17 cellular contexts compared by ENCODE assay signal in genomic region chr18:8847900-8848299, GRCh38.
DNase-seq lines count a peak whose midpoint lies in the region; ATAC-seq and TF ChIP-seq lines count a peak whose summit lies in the region.
"Had no signal": no experiment of that assay in that cellular context is flagged by ENCODE, and none has a peak within 500 bp of the region (broad histone marks: within the 10 kb centered on the region; RNA-seq: fewer than 3 reads in every experiment).

No MANE protein-coding gene starts in this region.

- peaks cover 18% of the 10 kb centered on the region for H3K4me1 ChIP-seq in stomach smooth muscle (ENCODE audit: control insufficient read depth, insufficient read depth, low read length)
- peaks cover 8% of the 10 kb centered on the region for H3K4me1 ChIP-seq in osteoblast (ENCODE audit: insufficient read depth, low read length)

- H3K36me3 Mint-ChIP-seq in activated CD8-positive, alpha-beta T cell treated with anti-CD3 and anti-CD28 coated beads, Interleukin-2, amount 10 ng/mL, durations not matched to agents 7 days and 5 days (ENCODE audit: low read depth): no peaks in the 10 kb centered on the region

- H3K27me3 Mint-ChIP-seq in activated CD8-positive, alpha-beta T cell treated with anti-CD3 and anti-CD28 coated beads, Interleukin-2, amount 10 ng/mL, durations not matched to agents 7 days and 5 days (ENCODE audit: low read depth): peaks cover 6% of the 10 kb centered on the region

- no peak for DNase-seq in Right ventricle myocardium inferior (ENCODE audit: missing footprints)
- no peak for DNase-seq in cardiac septum (ENCODE audit: low spot score)
- peak; percentile 72 for DNase-seq in fibroblast of gingiva (ENCODE audit: low read depth)
- DNase-seq in left ventricle myocardium superior: peak; percentile 71
- DNase-seq in activated CD8-positive, alpha-beta T cell treated with anti-CD3 and anti-CD28 coated beads, Interleukin-2, amount 10 ng/mL, durations not matched to agents 7 days and 5 days: no peak
- no peak for DNase-seq in osteoblast (ENCODE audit: insufficient read length, low spot score, missing footprints)
- DNase-seq: 8988T, AML-193, DMS79 treated with DMSO at 0.1 percent for 48 hours, KBM-7, NCI-H1436 treated with DMSO at 0.1 percent for 48 hours, NCI-H2227 treated with DMSO at 0.1 percent for 48 hours, NCI-H526, RPMI8226 had no signal

- H3K4me3 ChIP-seq in stomach smooth muscle (ENCODE audit: low read length in 2 of 2) (no peak overlapping the region), osteoblast (ENCODE audit: insufficient read depth, low read length) (no peak overlapping the region)
- H3K4me3 ChIP-seq: GM23338 had no signal

- H3K27me3 ChIP-seq in stomach smooth muscle (ENCODE audit: control insufficient read depth in 1 of 2, insufficient read depth in 2 of 2, low read length in 2 of 2): no peaks in the 10 kb centered on the region
- no peaks in the 10 kb centered on the region for H3K27me3 ChIP-seq in osteoblast (ENCODE audit: insufficient read depth, low read length)

- CTCF ChIA-PET in activated CD8-positive, alpha-beta T cell treated with anti-CD3 and anti-CD28 coated beads, Interleukin-2, amount 10 ng/mL, durations not matched to agents 7 days and 5 days (lab: Charles Lee): no interaction called here

- H4K20me1 ChIP-seq in osteoblast (ENCODE audit: insufficient read depth, low read length): no peaks in the 10 kb centered on the region

- H3K9ac ChIP-seq in stomach smooth muscle (ENCODE audit: low read length in 2 of 2): no peak overlapping the region

- no peaks in the 10 kb centered on the region for H3K9me3 ChIP-seq in stomach smooth muscle (ENCODE audit: control insufficient read depth in 2 of 2, low read length in 2 of 2)
- H3K9me3 ChIP-seq in osteoblast (ENCODE audit: low read depth, low read length): no peaks in the 10 kb centered on the region

- intact Hi-C loops in Right ventricle myocardium inferior (cut with DNase I): loop anchor here (10.0 kb wide), 1 partner anchor 143 kb away; the partner anchor contains the start of gene MTCL1
- intact Hi-C loops in cardiac septum (cut with DNase I): no loop called here
- intact Hi-C loops in left ventricle myocardium superior (cut with micrococcal nuclease): no loop called here

- ATAC-seq in Right ventricle myocardium inferior (peak; percentile 86), left ventricle myocardium superior (peak; percentile 90), GM19328 (IDR thresholded peaks at IDR 0.05; ENCODE audit: unreplicated experiment) (no peak)
- no peak for ATAC-seq in activated CD8-positive, alpha-beta T cell treated with anti-CD3 and anti-CD28 coated beads, Interleukin-2, amount 10 ng/mL, durations not matched to agents 7 days and 5 days
- ATAC-seq: GM23338 had no signal

- no peaks in the 10 kb centered on the region for H3K79me2 ChIP-seq in osteoblast (ENCODE audit: insufficient read depth, low read length)

- H3K27ac ChIP-seq in stomach smooth muscle (ENCODE audit: low read length): peak overlapping the region; percentile 11
- no peak overlapping the region for H3K27ac ChIP-seq in osteoblast (ENCODE audit: low read depth, low read length)

- H3K9me3 Mint-ChIP-seq in activated CD8-positive, alpha-beta T cell treated with anti-CD3 and anti-CD28 coated beads, Interleukin-2, amount 10 ng/mL, durations not matched to agents 7 days and 5 days (ENCODE audit: insufficient read depth): no peaks in the 10 kb centered on the region
- H3K9me3 Mint-ChIP-seq: GM23338 had no signal

- H3K4me3 Mint-ChIP-seq in activated CD8-positive, alpha-beta T cell treated with anti-CD3 and anti-CD28 coated beads, Interleukin-2, amount 10 ng/mL, durations not matched to agents 7 days and 5 days: no peak overlapping the region
- H3K4me3 Mint-ChIP-seq: GM23338 had no signal

- no peak overlapping the region for H3K4me2 ChIP-seq in osteoblast (ENCODE audit: insufficient read depth, low read length)
- H3K4me2 ChIP-seq: GM23338 had no signal

- no peak overlapping the region for H3K27ac Mint-ChIP-seq in activated CD8-positive, alpha-beta T cell treated with anti-CD3 and anti-CD28 coated beads, Interleukin-2, amount 10 ng/mL, durations not matched to agents 7 days and 5 days
- H3K27ac Mint-ChIP-seq: GM23338 had no signal

- POLR2A ChIA-PET in activated CD8-positive, alpha-beta T cell treated with anti-CD3 and anti-CD28 coated beads, Interleukin-2, amount 10 ng/mL, durations not matched to agents 7 days and 5 days (lab: Charles Lee): no interaction called here

- TF ChIP-seq CTCF in osteoblast (IDR thresholded peaks at IDR 0.05; ENCODE audit: extremely low read depth, low read depth, low read length): no peak

- no peaks in the 10 kb centered on the region for H3K4me1 Mint-ChIP-seq in activated CD8-positive, alpha-beta T cell treated with anti-CD3 and anti-CD28 coated beads, Interleukin-2, amount 10 ng/mL, durations not matched to agents 7 days and 5 days (ENCODE audit: low read depth)

- H2AFZ ChIP-seq in osteoblast (ENCODE audit: low read length): no peak overlapping the region
- H2AFZ ChIP-seq: GM23338 had no signal

- H3K36me3 ChIP-seq in stomach smooth muscle (ENCODE audit: control insufficient read depth in 2 of 2, insufficient read depth in 2 of 2, low read length in 2 of 2) (no peaks in the 10 kb centered on the region), osteoblast (ENCODE audit: insufficient read depth, low read length) (no peaks in the 10 kb centered on the region)

Comparison
In these comparisons a context has a peak if more than half of its experiments do, and no peak if none do; other contexts are left out.
1. DNase-seq: peak in fibroblast of gingiva (single experiment) and left ventricle myocardium superior (single experiment); none in Right ventricle myocardium inferior (single experiment), cardiac septum (single experiment), activated CD8-positive, alpha-beta T cell treated with anti-CD3 and anti-CD28 coated beads, Interleukin-2, amount 10 ng/mL, durations not matched to agents 7 days and 5 days (single experiment) and osteoblast (single experiment).
2. ATAC-seq: peak in Right ventricle myocardium inferior (single experiment) and left ventricle myocardium superior (single experiment); none in activated CD8-positive, alpha-beta T cell treated with anti-CD3 and anti-CD28 coated beads, Interleukin-2, amount 10 ng/mL, durations not matched to agents 7 days and 5 days (single experiment) and GM19328 (single experiment).